In the genomic region with DNA sequence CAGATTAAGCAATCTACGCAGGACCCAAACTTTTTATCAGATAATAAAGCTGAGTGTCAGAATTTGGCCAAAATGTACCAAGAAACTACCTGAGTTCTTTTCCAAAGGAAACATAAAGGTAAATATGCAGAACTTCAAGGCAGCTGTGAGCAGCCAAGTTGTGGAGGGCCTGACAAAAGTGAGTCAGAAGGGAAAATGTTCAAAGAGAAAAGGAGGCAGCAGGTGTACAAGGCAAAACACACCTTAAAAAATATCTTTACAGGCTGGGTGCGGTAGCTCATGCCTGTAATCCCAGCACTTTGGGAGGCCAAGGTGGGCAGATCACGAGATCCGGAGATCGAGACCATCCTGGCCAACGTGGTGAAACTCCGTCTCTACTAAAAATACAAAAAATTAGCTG, we compare ENCODE assay signal across 20 cellular contexts.
"Had no signal": no experiment of that assay in that cellular context is flagged by ENCODE, and none has a peak within 500 bp of the region (broad histone marks: within the 10 kb centered on the region; RNA-seq: fewer than 3 reads in every experiment).

No MANE protein-coding gene starts in this region.

- H3K27ac ChIP-seq: ascending aorta, dorsolateral prefrontal cortex, epithelial cell of prostate, foreskin keratinocyte, hepatocyte, lower lobe of right lung, right atrium auricular region, upper lobe of left lung had no signal

- ATAC-seq: activated T-cell treated with anti-CD3 and anti-CD28 coated beads, Interleukin-2, amount 50 U/mL, for 72 hours; foreskin keratinocyte; left cardiac atrium had no signal

- H3K4me1 Mint-ChIP-seq: endodermal cell had no signal

- H3K27me3 ChIP-seq: ascending aorta, dorsolateral prefrontal cortex, foreskin keratinocyte, hepatocyte, right atrium auricular region, upper lobe of left lung had no signal

- H3K9me3 Mint-ChIP-seq: stimulated activated naive CD8-positive, alpha-beta T cell treated with anti-CD3 and anti-CD28 coated beads, Interleukin-15, Interleukin-2, amounts not matched to agents 100 ng/mL and 50 ng/mL, for 24 hours had no signal

- DNase-seq: activated CD4-positive, alpha-beta T cell treated with anti-CD3 and anti-CD28 coated beads for 1 hour; activated effector memory CD4-positive, alpha-beta T cell treated with anti-CD3 and anti-CD28 coated beads, Interleukin-2, amount 50 U/mL, for 16 hours; activated naive CD4-positive, alpha-beta T cell treated with anti-CD3 and anti-CD28 coated beads, Interleukin-2, amount 50 U/mL, for 16 hours; activated T-cell treated with anti-CD3 and anti-CD28 coated beads, Interleukin-2, amount 50 U/mL, for 72 hours; dorsolateral prefrontal cortex; endodermal cell; foreskin keratinocyte; left cardiac atrium; lower lobe of right lung; occipital lobe; stimulated activated CD4-positive, alpha-beta T cell treated with anti-CD3 and anti-CD28 coated beads, Interleukin-2, amount 100 ng/mL, for 24 hours; T-helper 1 cell; T1000 had no signal

- H3K4me3 Mint-ChIP-seq: activated T-cell treated with anti-CD3 and anti-CD28 coated beads, Interleukin-2, amount 50 U/mL, for 72 hours; endodermal cell; stimulated activated naive CD8-positive, alpha-beta T cell treated with anti-CD3 and anti-CD28 coated beads, Interleukin-15, Interleukin-2, amounts not matched to agents 100 ng/mL and 50 ng/mL, for 24 hours had no signal

- H3K27ac Mint-ChIP-seq: stimulated activated naive CD8-positive, alpha-beta T cell treated with anti-CD3 and anti-CD28 coated beads, Interleukin-15, Interleukin-2, amounts not matched to agents 100 ng/mL and 50 ng/mL, for 24 hours had no signal

- FAIRE-seq: islet of Langerhans had no signal

- H3K4me2 ChIP-seq: hepatocyte had no signal

- H3K27me3 Mint-ChIP-seq: stimulated activated naive CD8-positive, alpha-beta T cell treated with anti-CD3 and anti-CD28 coated beads, Interleukin-15, Interleukin-2, amounts not matched to agents 100 ng/mL and 50 ng/mL, for 24 hours had no signal

- H2AFZ ChIP-seq: hepatocyte had no signal

- H3K9me3 ChIP-seq: ascending aorta, lower lobe of right lung, right atrium auricular region, upper lobe of left lung had no signal

- H3K4me3 ChIP-seq: ascending aorta, dorsolateral prefrontal cortex, hepatocyte, lower lobe of right lung, right atrium auricular region, upper lobe of left lung had no signal

- H3K36me3 ChIP-seq: ascending aorta, lower lobe of right lung, right atrium auricular region had no signal
